8 cellular contexts compared by ENCODE assay signal in genomic region chr2:1625281-1626001, GRCh38.
DNase-seq lines count a peak whose midpoint lies in the region; ATAC-seq, FAIRE-seq and TF ChIP-seq lines count a peak whose summit lies in the region.
"Had no signal": no experiment of that assay in that cellular context is flagged by ENCODE, and none has a peak within 500 bp of the region (broad histone marks: within the 10 kb centered on the region; RNA-seq: fewer than 3 reads in every experiment).

No MANE protein-coding gene starts in this region.

- H3K4me3 ChIP-seq in astrocyte of the spinal cord (ENCODE audit: low read depth, low read length) = no peak overlapping the region

- FAIRE-seq in HTR-8/SVneo (lab: Jason Lieb, UNC) = peak; percentile 85

- no peak for TF ChIP-seq CTCF in astrocyte of the spinal cord (IDR thresholded peaks at IDR 0.05; ENCODE audit: low read depth, low read length)

- ATAC-seq in GM18517 (IDR thresholded peaks at IDR 0.05; ENCODE audit: unreplicated experiment) (no peak), HG03095 (IDR thresholded peaks at IDR 0.05; ENCODE audit: unreplicated experiment) (no peak)

- in situ Hi-C loops in astrocyte of the spinal cord (cut with HindIII; ENCODE audit: low sequenced_read_pairs) = no loop called here

- DNase-seq in HTR-8/SVneo (ENCODE audit: insufficient read length, low spot score) = peak; percentile 57
- DNase-seq in astrocyte of the spinal cord (ENCODE audit: low read depth, low spot score) = peak; percentile 91
- DNase-seq in iPS-NIHi7 (ENCODE audit: extremely low spot score) = peak; percentile 83
- DNase-seq in smooth muscle cell of the brain vasculature (ENCODE audit: low read depth, low spot score) = peak; percentile 54
- DNase-seq in stimulated activated CD4-positive, alpha-beta T cell treated with anti-CD3 and anti-CD28 coated beads, Interleukin-2, amount 100 ng/mL, for 48 hours = no peak
- DNase-seq: activated CD8-positive, alpha-beta memory T cell treated with anti-CD3 and anti-CD28 coated beads for 24 hours had no signal

Comparison
In these comparisons a context has a peak if more than half of its experiments do, and no peak if none do; other contexts are left out.
1. DNase-seq: peak in HTR-8/SVneo (single experiment), astrocyte of the spinal cord (single experiment), iPS-NIHi7 (single experiment) and smooth muscle cell of the brain vasculature (single experiment); none in stimulated activated CD4-positive, alpha-beta T cell treated with anti-CD3 and anti-CD28 coated beads, Interleukin-2, amount 100 ng/mL, for 48 hours (0 of 2).